ENCODE assay signal across 8 cellular contexts in genomic region chr19:10602330-10603083, GRCh38. TPM values are rescaled to one million over a fixed set of nuclear protein-coding genes. Genes with fewer than 3 reads are reported as not detected.
DNase-seq lines count a peak whose midpoint lies in the region; ATAC-seq, FAIRE-seq and TF ChIP-seq lines count a peak whose summit lies in the region.

No MANE protein-coding gene starts in this region.

- H3K9me3 ChIP-seq in WERI-Rb-1 (ENCODE audit: severe bottlenecking): no peaks in the 10 kb centered on the region
- H3K9me3 ChIP-seq in small intestine (ENCODE audit: control insufficient read depth, low read depth): no peaks in the 10 kb centered on the region

- WGBS in small intestine, 3 donors: 1 to 2% (median 1%) methylated on average over 40 to 76 of the region's 76 CpGs

- H3K4me3 ChIP-seq in HFF-Myc (replicated peaks; ENCODE audit: low read depth, low read length): peak overlapping the region; percentile 70
- H3K4me3 ChIP-seq in WERI-Rb-1 (ENCODE audit: low read depth, low read length): peak overlapping the region; percentile 69
- peak overlapping the region; percentile 73 to 95 for H3K4me3 ChIP-seq in small intestine (ENCODE audit: low read depth in 1 of 2, low read length in 2 of 2)

- peaks cover 0 to 1% of the 10 kb centered on the region in 2 donors for H3K4me1 ChIP-seq in small intestine (ENCODE audit: control insufficient read depth in 2 of 2, insufficient read depth in 1 of 2, low read depth in 1 of 2, low read length in 1 of 2)

- peak overlapping the region; percentile 37; the same call in 1 of the 2 replicates for H3K27ac ChIP-seq in WERI-Rb-1
- peak overlapping the region; percentile 73 to 98 for H3K27ac ChIP-seq in small intestine (ENCODE audit: low read depth in 1 of 2, low read length in 1 of 2)

- ATAC-seq in HG03095 (IDR thresholded peaks at IDR 0.05; ENCODE audit: unreplicated experiment): no peak

- DNase-seq in GM04504 (ENCODE audit: low read depth) (peak; percentile 39), HFF-Myc (ENCODE audit: extremely low read depth, low read depth) (no peak), NCI-H1930 (lab: John Stamatoyannopoulos, UW) (peak; percentile 46 to 61), WERI-Rb-1 (peak; percentile 77), T47D (ENCODE audit: low read depth in 1 of 2, low spot score in 1 of 2) (peak; percentile 78 to 82), iPS-NIHi7 (ENCODE audit: extremely low spot score) (peak; percentile 99), small intestine (peak; percentile 82)

- in situ Hi-C loops in T47D (cut with HindIII; ENCODE audit: low pct_unique_long_range_greater_than_20kb, low sequenced_read_pairs): no loop called here

- no peaks in the 10 kb centered on the region for H3K27me3 ChIP-seq in WERI-Rb-1 (ENCODE audit: insufficient read depth, low read depth, severe bottlenecking)
- no peaks in the 10 kb centered on the region for H3K27me3 ChIP-seq in small intestine (ENCODE audit: control insufficient read depth in 2 of 2, insufficient read depth in 2 of 2, low read length in 2 of 2)

- no peak for FAIRE-seq in small intestine (lab: Jason Lieb, UNC)

- no peak for TF ChIP-seq CTCF in HFF-Myc (IDR thresholded peaks at IDR 0.05; ENCODE audit: low read depth, low read length, missing control alignments)
- TF ChIP-seq CTCF in WERI-Rb-1 (IDR thresholded peaks at IDR 0.05; ENCODE audit: low read depth, low read length): no peak

- H3K36me3 ChIP-seq in WERI-Rb-1: no peaks in the 10 kb centered on the region
- no peaks in the 10 kb centered on the region for H3K36me3 ChIP-seq in small intestine (ENCODE audit: control insufficient read depth in 2 of 2, insufficient read depth in 2 of 2, low read length in 2 of 2)

RNA-seq across cellular contexts. Expression of gene AP1M2, which starts 15.4 kb away (rescaled TPM):
- polyA plus RNA-seq in small intestine: 100 to 1,000 TPM in 2 of 3 donors, 10 to 100 TPM in 1; 97.3 to 238 (median 102) TPM

RNA-seq across cellular contexts. Expression of gene SLC44A2, which starts 22.8 kb away (rescaled TPM):
- 10 to 100 TPM in 2 of 3 donors, 1 to 10 TPM in 1; 5.7 to 41.6 (median 11.0) TPM for polyA plus RNA-seq in small intestine

RNA-seq across cellular contexts. Expression of gene CDKN2D, which starts 33.7 kb away (rescaled TPM):
- polyA plus RNA-seq in small intestine: 10 to 100 TPM; 13.0 to 19.0 (median 15.4) TPM

RNA-seq across cellular contexts. Expression of gene KRI1, which starts 36.7 kb away (rescaled TPM):
- 10 to 100 TPM; 14.8 to 18.2 (median 18.1) TPM for polyA plus RNA-seq in small intestine

RNA-seq across cellular contexts. Expression of gene ILF3, which starts 51.6 kb away (rescaled TPM):
- polyA plus RNA-seq in small intestine: 100 to 1,000 TPM in 1 of 3 donors, 10 to 100 TPM in 2; 37.3 to 130 (median 45.4) TPM
